In the genomic region with DNA sequence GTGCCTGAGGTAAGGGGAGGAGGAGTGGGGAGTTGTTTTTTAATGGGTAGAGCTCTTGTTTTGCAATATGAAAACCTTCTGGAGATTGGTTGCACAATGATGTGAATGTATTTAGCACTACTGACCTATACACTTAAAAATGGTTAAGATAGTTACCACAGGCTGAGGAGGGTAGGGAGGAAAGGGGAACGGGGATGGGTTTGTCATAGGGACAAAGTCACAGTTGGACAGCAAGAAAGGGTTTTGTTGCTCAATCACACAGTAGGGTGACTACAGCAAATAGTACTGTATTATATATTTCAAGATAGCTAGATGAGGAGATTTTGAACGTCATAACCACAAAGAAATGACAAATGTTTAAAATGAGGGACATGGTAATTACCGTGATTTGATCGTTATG, we compare ENCODE assay signal across 25 cellular contexts.
"Had no signal": no experiment of that assay in that cellular context is flagged by ENCODE, and none has a peak within 500 bp of the region (broad histone marks: within the 10 kb centered on the region; RNA-seq: fewer than 3 reads in every experiment).

No MANE protein-coding gene starts in this region.

- H3K27ac Mint-ChIP-seq: activated B cell treated with CpG ODN at 0.5 μM for 24 hours; activated CD4-positive, alpha-beta memory T cell treated with anti-CD3 and anti-CD28 coated beads for 36 hours; activated CD4-positive, alpha-beta T cell treated with anti-CD3 and anti-CD28 coated beads, Interleukin-2, amount 10 ng/mL, durations not matched to agents 7 days and 5 days; activated naive CD4-positive, alpha-beta T cell treated with anti-CD3 and anti-CD28 coated beads, Interleukin-2, amount 50 U/mL, for 72 hours; activated naive CD8-positive, alpha-beta T cell treated with anti-CD3 and anti-CD28 coated beads, Interleukin-2, amount 50 U/mL, for 24 hours; T-cell had no signal

- DNase-seq: activated B cell treated with CpG ODN at 0.5 μM for 24 hours; activated CD4-positive, alpha-beta memory T cell treated with anti-CD3 and anti-CD28 coated beads for 36 hours; activated CD4-positive, alpha-beta T cell treated with anti-CD3 and anti-CD28 coated beads, Interleukin-2, amount 10 ng/mL, durations not matched to agents 7 days and 5 days; activated CD8-positive, alpha-beta memory T cell treated with anti-CD3 and anti-CD28 coated beads for 24 hours; activated effector memory CD4-positive, alpha-beta T cell treated with anti-CD3 and anti-CD28 coated beads, Interleukin-2, amount 50 U/mL, for 16 hours; activated naive CD4-positive, alpha-beta T cell treated with Interleukin-2 at 50 U/mL for 16 hours; activated naive CD8-positive, alpha-beta T cell treated with anti-CD3 and anti-CD28 coated beads, Interleukin-2, amount 50 U/mL, for 24 hours; activated T-cell treated with anti-CD3 and anti-CD28 coated beads, Interleukin-2, amount 50 U/mL, for 4 hours; amniotic stem cell; body of pancreas; central memory CD4-positive, alpha-beta T cell; KG1; NCI-H1092; NCI-H2029; NCI-H524; NCI-H82; SIG-M5; T-cell; T-helper 2 cell; T1000 had no signal

- H3K4me1 Mint-ChIP-seq: activated B cell treated with CpG ODN at 0.5 μM for 24 hours; activated CD4-positive, alpha-beta T cell treated with anti-CD3 and anti-CD28 coated beads, Interleukin-2, amount 10 ng/mL, durations not matched to agents 7 days and 5 days; activated naive CD8-positive, alpha-beta T cell treated with anti-CD3 and anti-CD28 coated beads, Interleukin-2, amount 50 U/mL, for 24 hours; T-cell had no signal

- H3K27me3 ChIP-seq: ascending aorta, body of pancreas had no signal

- H3K4me3 Mint-ChIP-seq: activated B cell treated with CpG ODN at 0.5 μM for 24 hours; activated CD4-positive, alpha-beta memory T cell treated with anti-CD3 and anti-CD28 coated beads for 36 hours; activated CD4-positive, alpha-beta T cell treated with anti-CD3 and anti-CD28 coated beads, Interleukin-2, amount 10 ng/mL, durations not matched to agents 7 days and 5 days; activated naive CD8-positive, alpha-beta T cell treated with anti-CD3 and anti-CD28 coated beads, Interleukin-2, amount 50 U/mL, for 24 hours; activated T-cell treated with anti-CD3 and anti-CD28 coated beads, Interleukin-2, amount 50 U/mL, for 4 hours; T-cell had no signal

- H3K36me3 Mint-ChIP-seq: activated CD4-positive, alpha-beta memory T cell treated with anti-CD3 and anti-CD28 coated beads for 36 hours; activated naive CD4-positive, alpha-beta T cell treated with anti-CD3 and anti-CD28 coated beads, Interleukin-2, amount 50 U/mL, for 72 hours; T-cell had no signal

- ATAC-seq: activated naive CD4-positive, alpha-beta T cell treated with anti-CD3 and anti-CD28 coated beads, Interleukin-2, amount 50 U/mL, for 72 hours; activated naive CD8-positive, alpha-beta T cell treated with anti-CD3 and anti-CD28 coated beads, Interleukin-2, amount 50 U/mL, for 24 hours; activated T-cell treated with anti-CD3 and anti-CD28 coated beads, Interleukin-2, amount 50 U/mL, for 4 hours; body of pancreas; T-cell had no signal

- H3K9me3 ChIP-seq: ascending aorta, body of pancreas had no signal

- H3K36me3 ChIP-seq: ascending aorta had no signal

- FAIRE-seq: bronchial epithelial cell, TTC549 had no signal

- H3K27ac ChIP-seq: ascending aorta, body of pancreas, coronary artery had no signal

- H3K4me1 ChIP-seq: ascending aorta, body of pancreas had no signal

- H3K4me3 ChIP-seq: ascending aorta, body of pancreas, coronary artery had no signal

- H3K27me3 Mint-ChIP-seq: activated B cell treated with CpG ODN at 0.5 μM for 24 hours; activated CD4-positive, alpha-beta memory T cell treated with anti-CD3 and anti-CD28 coated beads for 36 hours; activated CD4-positive, alpha-beta T cell treated with anti-CD3 and anti-CD28 coated beads, Interleukin-2, amount 10 ng/mL, durations not matched to agents 7 days and 5 days; activated naive CD8-positive, alpha-beta T cell treated with anti-CD3 and anti-CD28 coated beads, Interleukin-2, amount 50 U/mL, for 24 hours; T-cell had no signal

- H3K9me3 Mint-ChIP-seq: activated CD4-positive, alpha-beta memory T cell treated with anti-CD3 and anti-CD28 coated beads for 36 hours had no signal
